ENCODE assay signal across 16 cellular contexts in the genomic region with DNA sequence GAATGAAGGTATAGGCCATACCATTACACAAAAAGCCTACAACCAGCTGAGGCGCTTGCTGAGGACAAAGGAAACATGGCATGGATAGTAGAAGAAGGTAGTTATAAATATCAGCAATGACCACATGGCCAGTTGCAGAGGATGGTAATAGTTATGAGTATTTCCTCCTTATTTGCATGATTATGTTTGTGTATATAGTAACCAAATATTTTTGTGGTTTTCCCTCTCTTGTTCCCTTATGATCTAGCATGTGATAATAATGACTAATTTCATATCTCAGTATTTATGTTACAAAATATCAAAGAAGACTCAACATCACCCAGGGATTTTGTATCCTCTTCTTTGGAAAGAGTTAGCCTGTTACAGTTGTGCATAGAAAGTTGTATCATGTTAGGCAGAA. TPM values are rescaled to one million over a fixed set of nuclear protein-coding genes. Genes with fewer than 3 reads are reported as not detected.
A peak's percentile ranks its signal among the peaks of the same experiment; 100 is the strongest.
DNase-seq lines count a peak whose midpoint lies in the region; ATAC-seq and TF ChIP-seq lines count a peak whose summit lies in the region.
"Had no signal": no experiment of that assay in that cellular context is flagged by ENCODE, and none has a peak within 500 bp of the region (broad histone marks: within the 10 kb centered on the region; RNA-seq: fewer than 3 reads in every experiment).

No MANE protein-coding gene starts in this region.

- peak overlapping the region in 1 of 4 donors; percentile 65 for H3K4me3 Mint-ChIP-seq in IgD-negative memory B cell
- H3K4me3 Mint-ChIP-seq: CD4-positive, alpha-beta T cell had no signal

- intact Hi-C loops in body of pancreas (cut with DNase I): no loop called here

- TF ChIP-seq POLR2A in body of pancreas (IDR thresholded peaks at IDR 0.05): no peak

- no peak for TF ChIP-seq CTCF in body of pancreas (IDR thresholded peaks at IDR 0.05)

- no peaks in the 10 kb centered on the region for H3K9me3 Mint-ChIP-seq in IgD-negative memory B cell
- H3K9me3 Mint-ChIP-seq: CD4-positive, alpha-beta T cell had no signal

- peak overlapping the region in 2 of 3 donors; percentile 1 to 41 for H3K27ac Mint-ChIP-seq in IgD-negative memory B cell
- H3K27ac Mint-ChIP-seq: CD4-positive, alpha-beta T cell had no signal

- peak overlapping the region; percentile 38; the same call in 1 of the 2 replicates for H3K27ac ChIP-seq in ACC112 (ENCODE audit: low read depth, low read length)
- peak overlapping the region in 3 of 4 donors; percentile 62 to 81 (median 75) for H3K27ac ChIP-seq in body of pancreas

- no peaks in the 10 kb centered on the region for H3K79me2 ChIP-seq in ACC112 (ENCODE audit: control insufficient read depth, insufficient read depth, low read length, unreplicated experiment)

- H3K36me3 ChIP-seq in ACC112 (ENCODE audit: insufficient read depth, low read length): no peaks in the 10 kb centered on the region
- no peaks in the 10 kb centered on the region for H3K36me3 ChIP-seq in body of pancreas (replicated peaks in 1 of 2; ENCODE audit: insufficient read depth in 1 of 2, low read depth in 2 of 2)

- H3K36me3 Mint-ChIP-seq in IgD-negative memory B cell: no peaks in the 10 kb centered on the region

- 95 to 100% methylated on average over 1 of the region's 1 CpG for WGBS in body of pancreas, 2 donors

- H3K27me3 Mint-ChIP-seq in IgD-negative memory B cell: peaks cover 6% of the 10 kb centered on the region
- H3K27me3 Mint-ChIP-seq: CD4-positive, alpha-beta T cell had no signal

- H3K4me3 ChIP-seq in ACC112 (ENCODE audit: low read depth, low read length): no peak overlapping the region
- no peak overlapping the region for H3K4me3 ChIP-seq in body of pancreas

- peaks cover 26% of the 10 kb centered on the region for H3K4me1 ChIP-seq in ACC112 (ENCODE audit: control insufficient read depth, insufficient read depth, low read length, unreplicated experiment)
- H3K4me1 ChIP-seq in body of pancreas: peaks cover 35% of the 10 kb centered on the region

- H2AFZ ChIP-seq in ACC112 (ENCODE audit: low read length, unreplicated experiment): no peak overlapping the region

- no peaks in the 10 kb centered on the region for H3K9me3 ChIP-seq in body of pancreas

- peaks cover 0 to 2% (median 2%) of the 10 kb centered on the region in 3 donors for H3K4me1 Mint-ChIP-seq in IgD-negative memory B cell

- DNase-seq in body of pancreas (no peak), foreskin melanocyte (peak; percentile 49), activated gamma-delta T cell treated with Interleukin-2 at 50 U/mL for 16 hours (no peak), AG08396 (ENCODE audit: low spot score) (no peak)
- DNase-seq in stimulated activated CD4-positive, alpha-beta T cell treated with anti-CD3 and anti-CD28 coated beads, Interleukin-4, amount 100 ng/mL, for 4 hours: no peak
- DNase-seq: AML-193; CD4-positive, alpha-beta T cell; IMR-90; NCI-H146; NCI-H2107; NCI-H345; NCI-H748 treated with DMSO at 0.1 percent for 48 hours; SIG-M5 had no signal

- ATAC-seq in body of pancreas: no peak
- ATAC-seq in HG03108 (IDR thresholded peaks at IDR 0.05; ENCODE audit: unreplicated experiment): no peak

- no peaks in the 10 kb centered on the region for H3K27me3 ChIP-seq in ACC112 (ENCODE audit: insufficient read depth, low read length)
- no peaks in the 10 kb centered on the region for H3K27me3 ChIP-seq in body of pancreas

RNA-seq across cellular contexts. Expression of a gene that starts 13.4 kb away (rescaled TPM):
- 0.06 TPM for polyA plus RNA-seq in IgD-negative memory B cell
- 10 to 100 TPM; 20.4 to 70.0 TPM for total RNA-seq in body of pancreas
- total RNA-seq: IMR-90 had no signal
- polyA plus RNA-seq: IMR-90 had no signal
